13 cellular contexts compared by ENCODE assay signal in the genomic region with DNA sequence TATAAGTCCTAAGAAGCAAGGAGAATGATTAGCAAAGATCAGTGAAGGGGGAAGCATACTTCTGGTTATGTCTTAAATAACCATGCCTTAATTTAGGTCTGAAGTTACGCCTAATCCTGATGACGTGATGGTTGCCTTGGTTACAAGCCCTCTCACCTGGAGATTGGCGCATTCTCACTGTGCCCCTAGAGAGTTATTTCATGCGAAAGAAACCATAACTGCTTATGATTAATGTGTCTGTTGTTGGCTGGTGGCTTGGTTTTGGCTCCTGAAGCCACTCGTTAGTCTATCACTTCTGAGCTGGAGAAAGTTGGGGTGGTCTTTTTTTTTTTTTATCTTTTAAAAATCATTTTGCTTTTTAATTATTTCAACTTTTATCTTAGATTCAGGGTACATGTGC. TPM values are rescaled to one million over a fixed set of nuclear protein-coding genes. Genes with fewer than 3 reads are reported as not detected.
DNase-seq lines count a peak whose midpoint lies in the region; ATAC-seq, FAIRE-seq and TF ChIP-seq lines count a peak whose summit lies in the region.
"Had no signal": no experiment of that assay in that cellular context is flagged by ENCODE, and none has a peak within 500 bp of the region (broad histone marks: within the 10 kb centered on the region; RNA-seq: fewer than 3 reads in every experiment).

No MANE protein-coding gene starts in this region.

- H3K27ac ChIP-seq in body of pancreas: no peak overlapping the region
- H3K27ac ChIP-seq: KMS-11, parathyroid adenoma had no signal

- H3K27me3 ChIP-seq in body of pancreas: no peaks in the 10 kb centered on the region

- no peak overlapping the region for H3K4me3 ChIP-seq in body of pancreas

- WGBS in body of pancreas, 2 donors: 58 to 82% methylated on average over 5 of the region's 5 CpGs

- no peaks in the 10 kb centered on the region for H3K4me1 ChIP-seq in body of pancreas
- H3K4me1 ChIP-seq: parathyroid adenoma had no signal

- DNase-seq in MV-4-11 (lab: John Stamatoyannopoulos, UW) (peak; percentile 6), body of pancreas (peak in 2 of 4 donors; percentile 13 to 37), frontal cortex (ENCODE audit: low spot score in 2 of 2) (no peak), AML-193 (lab: John Stamatoyannopoulos, UW) (no peak)
- DNase-seq in stimulated activated CD4-positive, alpha-beta T cell treated with anti-CD3 and anti-CD28 coated beads, Interleukin-2, amount 100 ng/mL, for 48 hours: no peak
- DNase-seq: activated CD4-positive, alpha-beta T cell treated with anti-CD3 and anti-CD28 coated beads, Interleukin-2, amount 50 U/mL, for 4 hours; GF-D8 had no signal

- H3K9me3 ChIP-seq in body of pancreas: no peaks in the 10 kb centered on the region

- ATAC-seq in GM18861 (IDR thresholded peaks at IDR 0.05; ENCODE audit: unreplicated experiment) (peak; percentile 86), GM21723 (IDR thresholded peaks at IDR 0.05; ENCODE audit: unreplicated experiment) (peak; percentile 61), body of pancreas (peak; percentile 33), GM18502 (IDR thresholded peaks at IDR 0.05; ENCODE audit: poor library complexity, unreplicated experiment) (no peak)

- no peak for TF ChIP-seq POLR2A in body of pancreas (IDR thresholded peaks at IDR 0.05)

- no peak for FAIRE-seq in frontal cortex (lab: Jason Lieb, UNC)
- FAIRE-seq: astrocyte had no signal

- no peaks in the 10 kb centered on the region for H3K36me3 ChIP-seq in body of pancreas (replicated peaks in 1 of 2; ENCODE audit: insufficient read depth in 1 of 2, low read depth in 2 of 2)

- intact Hi-C loops in body of pancreas (cut with DNase I): no loop called here

- TF ChIP-seq CTCF in body of pancreas (IDR thresholded peaks at IDR 0.05): no peak

RNA-seq across cellular contexts. Expression of a gene that starts 47.0 kb away (rescaled TPM):
- 1 to 10 TPM; 3.3 to 3.4 TPM for total RNA-seq in body of pancreas
- total RNA-seq in frontal cortex: 0.82 TPM
